1 cellular context compared by ENCODE assay signal in genomic region chr7:44988718-44989117, GRCh38.
A peak's percentile ranks its signal among the peaks of the same experiment; 100 is the strongest.
TF ChIP-seq lines count a peak whose summit lies in the region.

No MANE protein-coding gene starts in this region.

TF ChIP-seq in K562, 482 proteins besides CTCF, POLR2A, EP300 and RAD21:
- TF ChIP-seq EGR1 (conservative IDR thresholded peaks at IDR 0.05) (0 out of 2 replicates have a peak, but pooled peaks have one; percentile 4), RHOXF2B (CRISPR knock-in tag; conservative IDR thresholded peaks at IDR 0.05) (no peak), SMAD4 (CRISPR knock-in tag; conservative IDR thresholded peaks at IDR 0.05) (no peak), NR0B1 (IDR thresholded peaks at IDR 0.05; ENCODE audit: partially characterized antibody) (no peak), MEIS2 (IDR thresholded peaks at IDR 0.05; ENCODE audit: partially characterized antibody) (peak; percentile 15)
